ENCODE assay signal across 13 cellular contexts in the genomic region with DNA sequence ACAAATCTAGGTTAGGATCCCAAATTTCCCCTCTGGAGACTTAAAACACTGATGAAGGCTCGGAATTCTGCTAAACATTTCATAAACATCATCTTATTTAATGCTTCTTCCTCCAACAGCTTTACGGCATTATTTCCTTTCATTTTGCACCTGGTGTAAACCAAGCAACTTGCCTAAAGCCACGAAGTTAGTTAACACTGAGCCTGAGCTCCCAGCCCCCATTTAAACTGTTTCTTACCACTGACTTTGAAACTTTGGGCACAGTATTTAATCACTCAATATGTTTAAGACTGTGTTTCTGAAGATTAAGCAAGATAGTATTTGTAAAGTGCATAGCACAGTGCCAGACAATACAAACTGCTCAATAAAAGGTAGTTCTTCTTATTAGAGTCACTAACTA. TPM values are rescaled to one million over a fixed set of nuclear protein-coding genes. Genes with fewer than 3 reads are reported as not detected.
DNase-seq lines count a peak whose midpoint lies in the region; ATAC-seq, FAIRE-seq and TF ChIP-seq lines count a peak whose summit lies in the region.
"Had no signal": no experiment of that assay in that cellular context is flagged by ENCODE, and none has a peak within 500 bp of the region (broad histone marks: within the 10 kb centered on the region; RNA-seq: fewer than 3 reads in every experiment).

No MANE protein-coding gene starts in this region.

- CTCF ChIA-PET in PC-3 (lab: Charles Lee) = no interaction called here

- TF ChIP-seq CTCF in DND-41 (IDR thresholded peaks at IDR 0.05; ENCODE audit: borderline replicate concordance, extremely low read depth, low read length, poor library complexity, severe bottlenecking) (no peak), PC-3 (conservative IDR thresholded peaks at IDR 0.05; ENCODE audit: low read depth, low read length) (no peak), spleen (IDR thresholded peaks at IDR 0.05 in 8 of 11, conservative IDR thresholded peaks at IDR 0.05 in 3 of 11) (no peak), D721Med (IDR thresholded peaks at IDR 0.05; ENCODE audit: insufficient read depth, missing control alignments) (no peak)

- DNase-seq in DND-41 = peak; percentile 73
- DNase-seq in PC-3 = no peak
- no peak for DNase-seq in spleen
- DNase-seq in D721Med (ENCODE audit: insufficient read length, low spot score) = no peak
- no peak for DNase-seq in globus pallidus (ENCODE audit: low spot score)
- DNase-seq: activated CD4-positive, alpha-beta T cell treated with anti-CD3 and anti-CD28 coated beads, Interleukin-2, amount 50 U/mL, for 1 hour; foreskin fibroblast; NCI-H2081; NCI-H748 treated with DMSO at 0.1 percent for 48 hours; T-helper 9 cell had no signal

- H3K27me3 ChIP-seq in DND-41 (ENCODE audit: insufficient read depth, low read length, poor library complexity) (no peaks in the 10 kb centered on the region), PC-3 (ENCODE audit: low read length) (peaks cover 37% of the 10 kb centered on the region), duodenal mucosa (ENCODE audit: control insufficient read depth in 1 of 2, insufficient read depth in 2 of 2, low read length in 2 of 2) (no peaks in the 10 kb centered on the region), spleen (replicated peaks in 1 of 7) (peaks cover 0 to 45% (median 12%) of the 10 kb centered on the region in 7 donors)
- H3K27me3 ChIP-seq: breast epithelium had no signal

- H3K36me3 ChIP-seq in DND-41 (ENCODE audit: insufficient read depth, low read length) (peaks cover 18% of the 10 kb centered on the region), PC-3 (ENCODE audit: low read depth, low read length) (no peaks in the 10 kb centered on the region), duodenal mucosa (ENCODE audit: control insufficient read depth in 1 of 2, insufficient read depth in 2 of 2, low read length in 2 of 2) (no peaks in the 10 kb centered on the region), spleen (no peaks in the 10 kb centered on the region)
- H3K36me3 ChIP-seq: breast epithelium had no signal

- H3K4me2 ChIP-seq in DND-41 (ENCODE audit: insufficient read depth, low read length) (peak overlapping the region; percentile 92), PC-3 (ENCODE audit: low read length) (peak overlapping the region; percentile 35)

- BruUV-seq in PC-3 (replicated peaks; lab: Mats Ljungman, UMichigan) = no TSS peak

- peaks cover 3% of the 10 kb centered on the region; the same call in 1 of the 2 replicates for H4K20me1 ChIP-seq in DND-41 (ENCODE audit: insufficient read depth, low read length)
- no peaks in the 10 kb centered on the region for H4K20me1 ChIP-seq in PC-3 (ENCODE audit: low read length)

- H3K4me1 ChIP-seq in DND-41 (ENCODE audit: insufficient read depth, low read length) (peaks cover 92% of the 10 kb centered on the region), PC-3 (ENCODE audit: insufficient read depth, low read length) (peaks cover 12% of the 10 kb centered on the region), duodenal mucosa (ENCODE audit: control insufficient read depth in 1 of 2, insufficient read depth in 2 of 2, low read length in 2 of 2) (peaks cover 36 to 50% of the 10 kb centered on the region in 2 donors), spleen (peaks cover 6 to 31% (median 16%) of the 10 kb centered on the region in 6 donors)
- H3K4me1 ChIP-seq: breast epithelium had no signal

- H3K9ac ChIP-seq in DND-41 (ENCODE audit: low read depth, low read length) = peak overlapping the region; percentile 71
- H3K9ac ChIP-seq in PC-3 (ENCODE audit: low read length) = no peak overlapping the region
- no peak overlapping the region for H3K9ac ChIP-seq in duodenal mucosa (ENCODE audit: low read depth in 1 of 2, low read length in 2 of 2)

- no peaks in the 10 kb centered on the region for H3K9me3 ChIP-seq in DND-41 (ENCODE audit: insufficient read depth, low read length, severe bottlenecking)
- no peaks in the 10 kb centered on the region for H3K9me3 ChIP-seq in PC-3 (ENCODE audit: low read length)
- H3K9me3 ChIP-seq in duodenal mucosa (ENCODE audit: control insufficient read depth in 1 of 2, low read length in 2 of 2) = no peaks in the 10 kb centered on the region
- no peaks in the 10 kb centered on the region for H3K9me3 ChIP-seq in spleen
- H3K9me3 ChIP-seq: breast epithelium had no signal

- H2AFZ ChIP-seq in DND-41 (ENCODE audit: low read depth, low read length) (peak overlapping the region; percentile 28; the same call in 1 of the 2 replicates), PC-3 (ENCODE audit: low read length) (no peak overlapping the region)

- H3K4me3 ChIP-seq in DND-41 (ENCODE audit: low read depth in 1 of 2, low read length in 2 of 2) (peak overlapping the region; percentile 5 to 87; a peak in 3 of 4 replicates), PC-3 (ENCODE audit: low read length) (peak overlapping the region; percentile 26), duodenal mucosa (ENCODE audit: low read depth in 1 of 2, low read length in 2 of 2) (peak overlapping the region; percentile 37 to 48), spleen (peak overlapping the region in 3 of 8 donors; percentile 11 to 77 (median 27))

- POLR2A ChIA-PET in PC-3 (lab: Charles Lee; ENCODE audit: unreplicated experiment) = no interaction called here

- WGBS in spleen, 5 donors = 9 to 20% (median 14%) methylated on average over 3 of the region's 3 CpGs

- peaks cover 96% of the 10 kb centered on the region for H3K79me2 ChIP-seq in DND-41 (ENCODE audit: insufficient read depth, low read length)
- H3K79me2 ChIP-seq in PC-3 (ENCODE audit: low read length) = 0 out of 2 replicates have a peak, but pooled peaks cover 10% of the 10 kb centered on the region

- no peak for TF ChIP-seq POLR2A in spleen (IDR thresholded peaks at IDR 0.05)

- H3K27ac ChIP-seq in DND-41 (ENCODE audit: low read length) (peak overlapping the region; percentile 87), PC-3 (ENCODE audit: low read length) (no peak overlapping the region), duodenal mucosa (ENCODE audit: low read depth, low read length) (no peak overlapping the region), spleen (peak overlapping the region in 5 of 8 donors; percentile 32 to 54 (median 34))
- H3K27ac ChIP-seq: breast epithelium had no signal

- ATAC-seq in DND-41 (ENCODE audit: insufficient read depth, low read depth) (peak; percentile 68), PC-3 (no peak), HG03025 (IDR thresholded peaks at IDR 0.05; ENCODE audit: low FRiP score, unreplicated experiment) (no peak)

- no peaks in the 10 kb centered on the region for H3K9me2 ChIP-seq in PC-3 (replicated peaks; ENCODE audit: low read length)

- no peak for FAIRE-seq in D721Med (lab: Jason Lieb, UNC)

- intact Hi-C loops in PC-3 (cut with micrococcal nuclease) = no loop called here
- intact Hi-C loops in spleen (cut with DNase I; ENCODE audit: low total_unique reads) = no loop called here

- H3F3A ChIP-seq in PC-3 (ENCODE audit: low read length, unreplicated experiment) = no peaks in the 10 kb centered on the region

RNA-seq across cellular contexts. Expression of a gene that starts 4.2 kb away (rescaled TPM):
- total RNA-seq in PC-3 (2014; rRNA removed) (2.8 and 3.2 TPM in 2 replicates), spleen (10 to 100 TPM in 2 of 7 donors, 1 to 10 TPM in 5; 4.2 to 21.5 (median 8.8) TPM)
- polyA plus RNA-seq in spleen = 1 to 10 TPM; 4.0 to 9.0 (median 4.8) TPM

Comparison
In these comparisons a context has a peak if more than half of its experiments do, and no peak if none do; other contexts are left out.
1. H3K27ac ChIP-seq: peak in DND-41 (single experiment) and spleen (5 of 8); none in PC-3 (single experiment) and duodenal mucosa (single experiment).